11 cellular contexts compared by ENCODE assay signal in genomic region chr9:136762915-136763648, GRCh38. TPM values are rescaled to one million over a fixed set of nuclear protein-coding genes. Genes with fewer than 3 reads are reported as not detected.
A peak's percentile ranks its signal among the peaks of the same experiment; 100 is the strongest.
DNase-seq lines count a peak whose midpoint lies in the region; ATAC-seq, FAIRE-seq and TF ChIP-seq lines count a peak whose summit lies in the region.
"Had no signal": no experiment of that assay in that cellular context is flagged by ENCODE, and none has a peak within 500 bp of the region (broad histone marks: within the 10 kb centered on the region; RNA-seq: fewer than 3 reads in every experiment).

No MANE protein-coding gene starts in this region.

- H3K4me1 ChIP-seq in RWPE2 (ENCODE audit: insufficient read depth, poor library complexity, severe bottlenecking): no peaks in the 10 kb centered on the region

- ATAC-seq in RWPE2 (ENCODE audit: low read depth) (peak; percentile 22; the same call in 1 of the 3 replicates), GM21717 (IDR thresholded peaks at IDR 0.05; ENCODE audit: unreplicated experiment) (no peak)

- H3K27me3 Mint-ChIP-seq in endothelial cell (ENCODE audit: unreplicated experiment): peaks cover 8% of the 10 kb centered on the region

- no peak for TF ChIP-seq CTCF in RWPE2 (IDR thresholded peaks at IDR 0.05; ENCODE audit: poor library complexity, severe bottlenecking)
- TF ChIP-seq CTCF in endothelial cell (IDR thresholded peaks at IDR 0.05; ENCODE audit: unreplicated experiment): no peak

- H3K36me3 ChIP-seq in RWPE2 (ENCODE audit: low read depth): no peaks in the 10 kb centered on the region

- no peak for FAIRE-seq in H54 (lab: Jason Lieb, UNC)

- H3K4me3 ChIP-seq in RWPE2 (ENCODE audit: severe bottlenecking): no peak overlapping the region
- H3K4me3 ChIP-seq: skin epidermis had no signal

- DNase-seq in H54 (ENCODE audit: insufficient read length, low spot score): peak; percentile 81
- peak; percentile 76 for DNase-seq in RWPE2 (ENCODE audit: low spot score)
- peak; percentile 71 for DNase-seq in endothelial cell (ENCODE audit: low spot score)
- peak; percentile 77 for DNase-seq in stimulated activated CD4-positive, alpha-beta T cell treated with anti-CD3 and anti-CD28 coated beads, Interleukin-15, amount 100 ng/mL, for 24 hours
- no peak for DNase-seq in UCSD-AML1 (lab: John Stamatoyannopoulos, UW; ENCODE audit: unreplicated experiment)
- no peak for DNase-seq in NCI-H446 treated with DMSO at 0.1 percent for 48 hours (lab: John Stamatoyannopoulos, UW)
- DNase-seq in amniotic stem cell (lab: John Stamatoyannopoulos, UW): no peak

- H3K4me3 Mint-ChIP-seq in endothelial cell (ENCODE audit: unreplicated experiment): no peak overlapping the region
- H3K4me3 Mint-ChIP-seq: dendritic cell treated with granulocyte-macrophage colony-stimulating factor and Interleukin-4, amounts not matched to agents 40 ng/mL and 50 ng/mL, for 4 days; IgD-negative memory B cell had no signal

- H3K27ac Mint-ChIP-seq in endothelial cell (ENCODE audit: unreplicated experiment): no peak overlapping the region
- H3K27ac Mint-ChIP-seq: dendritic cell treated with granulocyte-macrophage colony-stimulating factor and Interleukin-4, amounts not matched to agents 40 ng/mL and 50 ng/mL, for 4 days had no signal

- H3K4me1 Mint-ChIP-seq in endothelial cell (ENCODE audit: unreplicated experiment): no peaks in the 10 kb centered on the region

- H3K9me3 ChIP-seq in RWPE2 (ENCODE audit: severe bottlenecking): no peaks in the 10 kb centered on the region

- peaks cover 4% of the 10 kb centered on the region for H3K27me3 ChIP-seq in RWPE2 (ENCODE audit: insufficient read depth, poor library complexity, severe bottlenecking)

- no peak overlapping the region for H3K27ac ChIP-seq in RWPE2 (ENCODE audit: poor library complexity, severe bottlenecking)
- H3K27ac ChIP-seq: skin epidermis had no signal

- no peak for TF ChIP-seq POLR2A in H54 (IDR thresholded peaks at IDR 0.05; ENCODE audit: low read depth, low read length)

- no peaks in the 10 kb centered on the region for H3K9me3 Mint-ChIP-seq in endothelial cell (ENCODE audit: unreplicated experiment)
- H3K9me3 Mint-ChIP-seq: dendritic cell treated with granulocyte-macrophage colony-stimulating factor and Interleukin-4, amounts not matched to agents 40 ng/mL and 50 ng/mL, for 4 days; IgD-negative memory B cell had no signal

- H3K36me3 Mint-ChIP-seq in endothelial cell (ENCODE audit: low read depth, unreplicated experiment): no peaks in the 10 kb centered on the region
- H3K36me3 Mint-ChIP-seq: IgD-negative memory B cell had no signal

RNA-seq across cellular contexts. Expression of gene LCN15, which starts 1.2 kb away (rescaled TPM):
- total RNA-seq in endothelial cell (ENCODE audit: unreplicated experiment): 0.49 TPM

RNA-seq across cellular contexts. Expression of gene LCN8, which starts 5.0 kb away (rescaled TPM):
- not detected for total RNA-seq in endothelial cell (ENCODE audit: unreplicated experiment)

RNA-seq across cellular contexts. Expression of gene LCN6, which starts 14.8 kb away (rescaled TPM):
- total RNA-seq in endothelial cell (ENCODE audit: unreplicated experiment): not detected

RNA-seq across cellular contexts. Expression of gene LCN10, which starts 20.3 kb away (rescaled TPM):
- not detected for total RNA-seq in endothelial cell (ENCODE audit: unreplicated experiment)

RNA-seq across cellular contexts. Expression of gene TMEM141, which starts 28.1 kb away (rescaled TPM):
- 73.0 TPM for total RNA-seq in endothelial cell (ENCODE audit: unreplicated experiment)

Comparison
In these comparisons a context has a peak if more than half of its experiments do, and no peak if none do; other contexts are left out.
1. DNase-seq: peak in H54 (single experiment), RWPE2 (single experiment), endothelial cell (single experiment) and stimulated activated CD4-positive, alpha-beta T cell treated with anti-CD3 and anti-CD28 coated beads, Interleukin-15, amount 100 ng/mL, for 24 hours (single experiment); none in UCSD-AML1 (single experiment), NCI-H446 treated with DMSO at 0.1 percent for 48 hours (single experiment) and amniotic stem cell (single experiment).